1 cellular context compared by ENCODE assay signal in genomic region chr6:138183792-138184134, GRCh38.
TF ChIP-seq lines count a peak whose summit lies in the region.

No MANE protein-coding gene starts in this region.

TF ChIP-seq in WTC11, 78 proteins besides CTCF, POLR2A, EP300 and RAD21 (continued from another document):
- TF ChIP-seq E2F4 (CRISPR knock-in tag; IDR thresholded peaks at IDR 0.05; ENCODE audit: borderline replicate concordance, low read depth): no peak
- TF ChIP-seq USF1 (CRISPR knock-in tag; IDR thresholded peaks at IDR 0.05): no peak
- TF ChIP-seq FOXK1 (CRISPR knock-in tag; IDR thresholded peaks at IDR 0.05): 0 out of 2 replicates have a peak, but pooled peaks have one; percentile 8
- no peak for TF ChIP-seq ZNF532 (CRISPR knock-in tag; IDR thresholded peaks at IDR 0.05; ENCODE audit: borderline replicate concordance)
- no peak for TF ChIP-seq TEAD1 (CRISPR knock-in tag; IDR thresholded peaks at IDR 0.05)
